In genomic region chr15:33746203-33746602, GRCh38 we compare ENCODE assay signal across 32 cellular contexts.
"Had no signal": no experiment of that assay in that cellular context is flagged by ENCODE, and none has a peak within 500 bp of the region (broad histone marks: within the 10 kb centered on the region; RNA-seq: fewer than 3 reads in every experiment).

No MANE protein-coding gene starts in this region.

- H3K9me3 ChIP-seq: adrenal gland, body of pancreas, breast epithelium, SJCRH30 had no signal

- FAIRE-seq: astrocyte had no signal

- H3K27ac ChIP-seq: adrenal gland, body of pancreas, SJCRH30, SK-N-MC, VCaP had no signal

- H3K27me3 ChIP-seq: adrenal gland, body of pancreas, breast epithelium, SJCRH30 had no signal

- H3K4me3 ChIP-seq: adrenal gland, body of pancreas, breast epithelium, SJCRH30, SK-N-MC had no signal

- H3K36me3 ChIP-seq: adrenal gland, breast epithelium had no signal

- DNase-seq: activated B cell treated with CpG ODN at 0.5 μM for 24 hours; activated CD4-positive, alpha-beta memory T cell treated with anti-CD3 and anti-CD28 coated beads for 36 hours; activated CD4-positive, alpha-beta T cell treated with anti-CD3 and anti-CD28 coated beads for 4 hours; activated CD4-positive, alpha-beta T cell treated with anti-CD3 and anti-CD28 coated beads, Interleukin-2, amount 50 U/mL, for 1 hour; activated CD4-positive, CD25-positive, alpha-beta regulatory T cell treated with anti-CD3 and anti-CD28 coated beads, Interleukin-2, amount 50 U/mL, for 72 hours; activated CD8-positive, alpha-beta memory T cell treated with anti-CD3 and anti-CD28 coated beads, Interleukin-2, amount 50 U/mL, for 4 hours; activated gamma-delta T cell treated with Interleukin-2 at 50 U/mL for 16 hours; activated naive CD4-positive, alpha-beta T cell treated with anti-CD3 and anti-CD28 coated beads for 36 hours; activated T-cell treated with anti-CD3 and anti-CD28 coated beads for 4 hours; activated T-cell treated with anti-CD3 and anti-CD28 coated beads, Interleukin-2, amount 50 U/mL, for 4 hours; adrenal gland; body of pancreas; Kasumi-1; KG1; NCI-H1092 treated with DMSO at 0.1 percent for 48 hours; NCI-H1417 treated with DMSO at 0.1 percent for 48 hours; NCI-H1694; NCI-H1930; NCI-H2081 treated with DMSO at 0.1 percent for 48 hours; NCI-H226; NCI-H446 treated with DMSO at 0.1 percent for 48 hours; NCI-H524; NCI-H69; SHP77; SJCRH30; T1000 had no signal

- ATAC-seq: activated naive CD4-positive, alpha-beta T cell treated with anti-CD3 and anti-CD28 coated beads, Interleukin-2, amount 50 U/mL, for 72 hours; activated T-cell treated with anti-CD3 and anti-CD28 coated beads, Interleukin-2, amount 50 U/mL, for 4 hours; body of pancreas; Panc1 had no signal

- H3K4me1 ChIP-seq: adrenal gland, body of pancreas, breast epithelium, SJCRH30 had no signal
